11 cellular contexts compared by ENCODE assay signal in genomic region chr4:5206391-5206790, GRCh38.
DNase-seq lines count a peak whose midpoint lies in the region; ATAC-seq and TF ChIP-seq lines count a peak whose summit lies in the region.
"Had no signal": no experiment of that assay in that cellular context is flagged by ENCODE, and none has a peak within 500 bp of the region (broad histone marks: within the 10 kb centered on the region; RNA-seq: fewer than 3 reads in every experiment).

No MANE protein-coding gene starts in this region.

- TF ChIP-seq POLR2A in right lobe of liver (IDR thresholded peaks at IDR 0.05) = no peak

- no peaks in the 10 kb centered on the region for H3K4me1 ChIP-seq in right lobe of liver

- H3K27ac ChIP-seq in right lobe of liver = no peak overlapping the region
- H3K27ac ChIP-seq: VCaP had no signal

- H3K9me3 ChIP-seq in right lobe of liver = no peaks in the 10 kb centered on the region

- H3K36me3 ChIP-seq in right lobe of liver = no peaks in the 10 kb centered on the region

- WGBS in right lobe of liver (ENCODE audit: insufficient coverage, low coverage, low lambda C conversion rate, missing lambda C conversion rate) = 46% methylated on average over 9 of the region's 9 CpGs

- no peak for TF ChIP-seq CTCF in astrocyte of the spinal cord (IDR thresholded peaks at IDR 0.05; ENCODE audit: low read depth, low read length)
- TF ChIP-seq CTCF in right lobe of liver (IDR thresholded peaks at IDR 0.05) = no peak

- H3K27me3 ChIP-seq in right lobe of liver = no peaks in the 10 kb centered on the region

- intact Hi-C loops in right lobe of liver (cut with DNase I) = no loop called here

- ATAC-seq in HG02571 (IDR thresholded peaks at IDR 0.05; ENCODE audit: unreplicated experiment) (no peak), right lobe of liver (no peak)

- in situ Hi-C loops in astrocyte of the spinal cord (cut with HindIII; ENCODE audit: low sequenced_read_pairs) = no loop called here

- no peak overlapping the region for H3K4me3 ChIP-seq in astrocyte of the spinal cord (ENCODE audit: low read depth, low read length)
- H3K4me3 ChIP-seq in right lobe of liver = no peak overlapping the region

- peak; percentile 42 for DNase-seq in AG08396 (ENCODE audit: low spot score)
- DNase-seq in M059J (ENCODE audit: low read depth) = peak; percentile 92
- DNase-seq in astrocyte of the spinal cord (ENCODE audit: low read depth, low spot score) = peak; percentile 81
- peak; percentile 27 for DNase-seq in left kidney (ENCODE audit: low read depth, low spot score)
- DNase-seq in T-helper 2 cell = no peak
- no peak for DNase-seq in GM19238 (ENCODE audit: insufficient read length, low spot score)
- no peak for DNase-seq in right lobe of liver
- DNase-seq: HFFc6, Karpas-422 had no signal

Comparison
In these comparisons a context has a peak if more than half of its experiments do, and no peak if none do; other contexts are left out.
1. DNase-seq: peak in AG08396 (single experiment), M059J (single experiment), astrocyte of the spinal cord (single experiment) and left kidney (single experiment); none in T-helper 2 cell (0 of 5), GM19238 (single experiment) and right lobe of liver (0 of 3).